In the genomic region with DNA sequence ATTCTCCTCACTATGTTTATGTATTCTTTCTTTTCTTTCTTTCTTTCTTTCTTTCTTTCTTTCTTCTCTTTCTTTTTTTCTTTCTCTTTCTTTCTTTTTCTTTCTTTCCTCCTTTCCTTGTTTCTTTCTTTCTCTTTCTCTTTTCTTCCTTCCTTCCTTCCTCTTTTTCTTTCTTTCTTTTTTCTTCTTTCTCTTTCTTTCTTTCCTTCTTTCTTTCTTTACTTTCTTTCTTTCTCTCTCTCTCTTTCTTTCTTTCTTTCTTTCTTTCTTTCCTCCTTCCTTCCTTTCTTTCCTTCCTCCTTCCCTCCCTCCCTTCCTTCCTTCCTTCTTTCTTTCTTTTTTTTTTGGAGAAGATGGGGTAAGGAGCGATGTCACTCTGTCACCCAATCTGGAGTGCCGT, we compare ENCODE assay signal across 27 cellular contexts.
DNase-seq lines count a peak whose midpoint lies in the region; ATAC-seq, FAIRE-seq and TF ChIP-seq lines count a peak whose summit lies in the region.
"Had no signal": no experiment of that assay in that cellular context is flagged by ENCODE, and none has a peak within 500 bp of the region (broad histone marks: within the 10 kb centered on the region; RNA-seq: fewer than 3 reads in every experiment).

No MANE protein-coding gene starts in this region.

- DNase-seq in activated naive CD4-positive, alpha-beta T cell (lab: John Stamatoyannopoulos, UW) = no peak
- DNase-seq in WTC11 (ENCODE audit: low spot score) = no peak
- no peak for DNase-seq in astrocyte (ENCODE audit: low read depth)
- DNase-seq in medulla oblongata (ENCODE audit: extremely low spot score) = no peak
- no peak for DNase-seq in NCI-H1048 (lab: John Stamatoyannopoulos, UW)
- DNase-seq: AML-193; BE2C; C1 segment of cervical spinal cord; CD4-positive, alpha-beta memory T cell; CD4-positive, CD25-positive, alpha-beta regulatory T cell; CD8-positive, alpha-beta memory T cell; COR-L47; DMS 273 treated with DMSO at 0.1 percent for 48 hours; DMS153; DMS53; DMS79; DND-41; EL; GDM1 had no signal

- H4K20me1 ChIP-seq in astrocyte (ENCODE audit: insufficient read depth, low read length) = no peaks in the 10 kb centered on the region
- H4K20me1 ChIP-seq: BLaER1 had no signal

- CTCF ChIA-PET in WTC11 (lab: Charles Lee) = no interaction called here

- no peaks in the 10 kb centered on the region for H3K9me3 Mint-ChIP-seq in activated naive CD4-positive, alpha-beta T cell treated with anti-CD3 and anti-CD28 coated beads, Interleukin-2, amount 50 U/mL, for 24 hours
- no peaks in the 10 kb centered on the region for H3K9me3 Mint-ChIP-seq in WTC11
- H3K9me3 Mint-ChIP-seq in astrocyte (ENCODE audit: unreplicated experiment) = no peaks in the 10 kb centered on the region

- no peaks in the 10 kb centered on the region for H3K27me3 Mint-ChIP-seq in activated naive CD4-positive, alpha-beta T cell treated with anti-CD3 and anti-CD28 coated beads, Interleukin-2, amount 50 U/mL, for 24 hours
- H3K27me3 Mint-ChIP-seq in WTC11 (ENCODE audit: low read depth) (no peaks in the 10 kb centered on the region), astrocyte (ENCODE audit: low read depth, unreplicated experiment) (no peaks in the 10 kb centered on the region)
- H3K27me3 Mint-ChIP-seq: CD4-positive, alpha-beta memory T cell; CD4-positive, CD25-positive, alpha-beta regulatory T cell; CD8-positive, alpha-beta memory T cell had no signal

- TF ChIP-seq CTCF in WTC11 (IDR thresholded peaks at IDR 0.05) = no peak
- no peak for TF ChIP-seq CTCF in astrocyte (IDR thresholded peaks at IDR 0.05; ENCODE audit: insufficient read depth, low read depth, low read length)

- no peaks in the 10 kb centered on the region for H3K9me3 ChIP-seq in astrocyte (ENCODE audit: insufficient read depth, low read depth, low read length)
- H3K9me3 ChIP-seq: A549, BE2C, BLaER1 had no signal

- POLR2A ChIA-PET in WTC11 (lab: Charles Lee) = no interaction called here

- no peak overlapping the region for H3K9ac ChIP-seq in astrocyte (ENCODE audit: low read length)
- H3K9ac ChIP-seq: BLaER1 had no signal

- peak overlapping the region; percentile 16 for H3K4me3 Mint-ChIP-seq in activated naive CD4-positive, alpha-beta T cell treated with anti-CD3 and anti-CD28 coated beads, Interleukin-2, amount 50 U/mL, for 24 hours
- H3K4me3 Mint-ChIP-seq in WTC11 (no peak overlapping the region), astrocyte (ENCODE audit: unreplicated experiment) (no peak overlapping the region)
- H3K4me3 Mint-ChIP-seq: CD14-positive monocyte; CD4-positive, CD25-positive, alpha-beta regulatory T cell; CD8-positive, alpha-beta memory T cell had no signal

- no peak for FAIRE-seq in astrocyte (lab: Jason Lieb, UNC)
- FAIRE-seq: A549, GM12878, GM12892, GM18507 had no signal

- H3K4me2 ChIP-seq in astrocyte (ENCODE audit: low read length) = no peak overlapping the region
- H3K4me2 ChIP-seq: A549, BLaER1 had no signal

- H3K27ac Mint-ChIP-seq in activated naive CD4-positive, alpha-beta T cell treated with anti-CD3 and anti-CD28 coated beads, Interleukin-2, amount 50 U/mL, for 24 hours = peak overlapping the region; percentile 64
- H3K27ac Mint-ChIP-seq in WTC11 (no peak overlapping the region), astrocyte (ENCODE audit: unreplicated experiment) (peak overlapping the region; percentile 18)
- H3K27ac Mint-ChIP-seq: CD14-positive monocyte; CD4-positive, alpha-beta memory T cell; CD4-positive, CD25-positive, alpha-beta regulatory T cell; CD8-positive, alpha-beta memory T cell had no signal

- H2AFZ ChIP-seq in astrocyte (ENCODE audit: low read depth, low read length) = no peak overlapping the region

- no peak overlapping the region for H3K4me3 ChIP-seq in astrocyte (ENCODE audit: insufficient read depth, low read depth, low read length)
- H3K4me3 ChIP-seq: A549, BLaER1, GM12878 had no signal

- no peaks in the 10 kb centered on the region for H3K36me3 ChIP-seq in astrocyte (ENCODE audit: insufficient read depth, low read length)
- H3K36me3 ChIP-seq: BE2C, BLaER1 had no signal

- no peaks in the 10 kb centered on the region for H3K36me3 Mint-ChIP-seq in activated naive CD4-positive, alpha-beta T cell treated with anti-CD3 and anti-CD28 coated beads, Interleukin-2, amount 50 U/mL, for 24 hours
- H3K36me3 Mint-ChIP-seq in WTC11 = no peaks in the 10 kb centered on the region
- no peaks in the 10 kb centered on the region for H3K36me3 Mint-ChIP-seq in astrocyte (ENCODE audit: low read depth, unreplicated experiment)
- H3K36me3 Mint-ChIP-seq: CD14-positive monocyte; CD4-positive, alpha-beta memory T cell; CD4-positive, CD25-positive, alpha-beta regulatory T cell; CD8-positive, alpha-beta memory T cell had no signal

- H3K4me1 ChIP-seq in astrocyte (ENCODE audit: insufficient read depth, low read length) = no peaks in the 10 kb centered on the region
- H3K4me1 ChIP-seq: A549, BE2C, BLaER1 had no signal

- ATAC-seq in WTC11 = no peak
- ATAC-seq: A549, GM12878 had no signal

- H3K79me2 ChIP-seq in astrocyte (ENCODE audit: insufficient read depth, low read length) = no peaks in the 10 kb centered on the region

- H3K27ac ChIP-seq in astrocyte (ENCODE audit: low read depth, low read length) = no peak overlapping the region
- H3K27ac ChIP-seq: 22Rv1, A549, BLaER1 had no signal

- H3K4me1 Mint-ChIP-seq in activated naive CD4-positive, alpha-beta T cell treated with anti-CD3 and anti-CD28 coated beads, Interleukin-2, amount 50 U/mL, for 24 hours = no peaks in the 10 kb centered on the region
- H3K4me1 Mint-ChIP-seq in WTC11 (peaks cover 11% of the 10 kb centered on the region), astrocyte (ENCODE audit: low read depth, unreplicated experiment) (no peaks in the 10 kb centered on the region)
- H3K4me1 Mint-ChIP-seq: CD14-positive monocyte; CD4-positive, alpha-beta memory T cell; CD4-positive, CD25-positive, alpha-beta regulatory T cell; CD8-positive, alpha-beta memory T cell had no signal

- no peaks in the 10 kb centered on the region for H3K27me3 ChIP-seq in astrocyte (ENCODE audit: insufficient read depth, low read length)
- H3K27me3 ChIP-seq: BE2C, BLaER1 had no signal

TF ChIP-seq in WTC11, 78 proteins besides CTCF, POLR2A, EP300 and RAD21:
- TF ChIP-seq, protein P1, sequence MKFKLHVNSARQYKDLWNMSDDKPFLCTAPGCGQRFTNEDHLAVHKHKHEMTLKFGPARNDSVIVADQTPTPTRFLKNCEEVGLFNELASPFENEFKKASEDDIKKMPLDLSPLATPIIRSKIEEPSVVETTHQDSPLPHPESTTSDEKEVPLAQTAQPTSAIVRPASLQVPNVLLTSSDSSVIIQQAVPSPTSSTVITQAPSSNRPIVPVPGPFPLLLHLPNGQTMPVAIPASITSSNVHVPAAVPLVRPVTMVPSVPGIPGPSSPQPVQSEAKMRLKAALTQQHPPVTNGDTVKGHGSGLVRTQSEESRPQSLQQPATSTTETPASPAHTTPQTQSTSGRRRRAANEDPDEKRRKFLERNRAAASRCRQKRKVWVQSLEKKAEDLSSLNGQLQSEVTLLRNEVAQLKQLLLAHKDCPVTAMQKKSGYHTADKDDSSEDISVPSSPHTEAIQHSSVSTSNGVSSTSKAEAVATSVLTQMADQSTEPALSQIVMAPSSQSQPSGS (CRISPR knock-in tag; IDR thresholded peaks at IDR 0.05; ENCODE audit: borderline replicate concordance, low read depth) = no peak
- TF ChIP-seq, protein P2, sequence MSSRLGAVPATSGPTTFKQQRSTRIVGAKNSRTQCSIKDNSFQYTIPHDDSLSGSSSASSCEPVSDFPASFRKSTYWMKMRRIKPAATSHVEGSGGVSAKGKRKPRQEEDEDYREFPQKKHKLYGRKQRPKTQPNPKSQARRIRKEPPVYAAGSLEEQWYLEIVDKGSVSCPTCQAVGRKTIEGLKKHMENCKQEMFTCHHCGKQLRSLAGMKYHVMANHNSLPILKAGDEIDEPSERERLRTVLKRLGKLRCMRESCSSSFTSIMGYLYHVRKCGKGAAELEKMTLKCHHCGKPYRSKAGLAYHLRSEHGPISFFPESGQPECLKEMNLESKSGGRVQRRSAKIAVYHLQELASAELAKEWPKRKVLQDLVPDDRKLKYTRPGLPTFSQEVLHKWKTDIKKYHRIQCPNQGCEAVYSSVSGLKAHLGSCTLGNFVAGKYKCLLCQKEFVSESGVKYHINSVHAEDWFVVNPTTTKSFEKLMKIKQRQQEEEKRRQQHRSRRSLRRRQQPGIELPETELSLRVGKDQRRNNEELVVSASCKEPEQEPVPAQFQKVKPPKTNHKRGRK (CRISPR knock-in tag; IDR thresholded peaks at IDR 0.05; ENCODE audit: borderline replicate concordance) = peak; percentile 85; the same call in 1 of the 2 replicates
- TF ChIP-seq, protein P3, sequence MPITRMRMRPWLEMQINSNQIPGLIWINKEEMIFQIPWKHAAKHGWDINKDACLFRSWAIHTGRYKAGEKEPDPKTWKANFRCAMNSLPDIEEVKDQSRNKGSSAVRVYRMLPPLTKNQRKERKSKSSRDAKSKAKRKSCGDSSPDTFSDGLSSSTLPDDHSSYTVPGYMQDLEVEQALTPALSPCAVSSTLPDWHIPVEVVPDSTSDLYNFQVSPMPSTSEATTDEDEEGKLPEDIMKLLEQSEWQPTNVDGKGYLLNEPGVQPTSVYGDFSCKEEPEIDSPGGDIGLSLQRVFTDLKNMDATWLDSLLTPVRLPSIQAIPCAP (CRISPR knock-in tag; IDR thresholded peaks at IDR 0.05) = no peak
